Comparison of ENCODE assay signal across 8 cellular contexts in the genomic region with DNA sequence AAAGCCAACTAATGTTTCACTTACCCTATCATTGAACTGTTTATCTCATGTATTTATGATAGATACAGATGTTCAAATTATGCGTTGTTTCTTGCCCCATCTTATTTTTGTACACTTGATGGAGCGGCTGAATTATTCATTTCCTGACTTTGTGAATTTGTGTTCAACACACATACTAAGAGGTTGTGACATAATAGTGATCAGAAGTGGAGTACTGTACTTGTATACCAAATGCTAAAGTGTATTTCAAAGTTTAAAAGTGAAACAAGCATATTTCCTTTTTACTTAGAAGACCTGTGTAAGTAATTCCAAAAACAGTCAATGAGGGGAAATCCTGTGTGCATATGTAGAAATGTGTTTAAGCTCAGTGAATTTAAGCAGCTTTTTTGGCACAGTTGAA. TPM values are rescaled to one million over a fixed set of nuclear protein-coding genes. Genes with fewer than 3 reads are reported as not detected.
A peak's percentile ranks its signal among the peaks of the same experiment; 100 is the strongest.
DNase-seq lines count a peak whose midpoint lies in the region; ATAC-seq and TF ChIP-seq lines count a peak whose summit lies in the region.

No MANE protein-coding gene starts in this region.

- H3K36me3 Mint-ChIP-seq in stimulated activated naive CD8-positive, alpha-beta T cell treated with anti-CD3 and anti-CD28 coated beads, Interleukin-15, Interleukin-2, amounts not matched to agents 100 ng/mL and 50 ng/mL, for 24 hours (ENCODE audit: low read depth): peaks cover 63% of the 10 kb centered on the region
- peaks cover 41% of the 10 kb centered on the region for H3K36me3 Mint-ChIP-seq in mesothelial cell of epicardium

- intact Hi-C loops in breast epithelium (cut with DNase I; ENCODE audit: low total_unique reads) (no loop called here), aorta (cut with DNase I) (no loop called here)

- H3K9me3 Mint-ChIP-seq in stimulated activated naive CD8-positive, alpha-beta T cell treated with anti-CD3 and anti-CD28 coated beads, Interleukin-15, Interleukin-2, amounts not matched to agents 100 ng/mL and 50 ng/mL, for 24 hours: no peaks in the 10 kb centered on the region
- no peaks in the 10 kb centered on the region for H3K9me3 Mint-ChIP-seq in mesothelial cell of epicardium

- no peak for ATAC-seq in stimulated activated naive CD8-positive, alpha-beta T cell treated with anti-CD3 and anti-CD28 coated beads, Interleukin-15, Interleukin-2, amounts not matched to agents 100 U/mL and 50 U/mL, for 24 hours
- no peak for ATAC-seq in aorta (ENCODE audit: low FRiP score)

- peak overlapping the region; percentile 74 to 83 (median 79) for H3K4me3 ChIP-seq in breast epithelium
- peak overlapping the region; percentile 77 to 100 for H3K4me3 ChIP-seq in aorta (ENCODE audit: low read length in 2 of 2)

- DNase-seq in stimulated activated naive CD8-positive, alpha-beta T cell treated with anti-CD3 and anti-CD28 coated beads, Interleukin-15, Interleukin-2, amounts not matched to agents 100 U/mL and 50 U/mL, for 24 hours: no peak
- DNase-seq in breast epithelium (ENCODE audit: low spot score in 2 of 2): no peak
- DNase-seq in mesothelial cell of epicardium (ENCODE audit: low spot score in 2 of 2, unreplicated experiment in 2 of 2): no peak
- DNase-seq in aorta: no peak
- DNase-seq in DMS114 treated with DMSO at 0.1 percent for 48 hours (lab: John Stamatoyannopoulos, UW; ENCODE audit: unreplicated experiment): no peak
- no peak for DNase-seq in AG08395 (ENCODE audit: low spot score)
- no peak for DNase-seq in activated gamma-delta T cell treated with Interleukin-2 at 50 U/mL for 16 hours

- 14% methylated on average over 2 of the region's 2 CpGs for WGBS in aorta, 2 donors

- H3K36me3 ChIP-seq in breast epithelium (peaks cover 10% of the 10 kb centered on the region), aorta (ENCODE audit: control insufficient read depth in 1 of 2, insufficient read depth in 2 of 2, low read length in 1 of 2) (peaks cover 11 to 13% of the 10 kb centered on the region in 2 donors)

- H3K27ac ChIP-seq in breast epithelium: peak overlapping the region; percentile 96 to 98
- no peak overlapping the region for H3K27ac ChIP-seq in aorta (ENCODE audit: low read depth in 1 of 2, low read length in 2 of 2)

- peak overlapping the region; percentile 94 for H3K27ac Mint-ChIP-seq in stimulated activated naive CD8-positive, alpha-beta T cell treated with anti-CD3 and anti-CD28 coated beads, Interleukin-15, Interleukin-2, amounts not matched to agents 100 ng/mL and 50 ng/mL, for 24 hours
- peak overlapping the region; percentile 97 for H3K27ac Mint-ChIP-seq in mesothelial cell of epicardium

- no peaks in the 10 kb centered on the region for H3K27me3 ChIP-seq in breast epithelium
- H3K27me3 ChIP-seq in aorta (ENCODE audit: control insufficient read depth in 1 of 2, insufficient read depth in 2 of 2, low read length in 1 of 2): peaks cover 0 to 2% of the 10 kb centered on the region in 2 donors

- no peaks in the 10 kb centered on the region for H3K27me3 Mint-ChIP-seq in stimulated activated naive CD8-positive, alpha-beta T cell treated with anti-CD3 and anti-CD28 coated beads, Interleukin-15, Interleukin-2, amounts not matched to agents 100 ng/mL and 50 ng/mL, for 24 hours
- no peaks in the 10 kb centered on the region for H3K27me3 Mint-ChIP-seq in mesothelial cell of epicardium (ENCODE audit: low read depth)

- H3K4me1 Mint-ChIP-seq in stimulated activated naive CD8-positive, alpha-beta T cell treated with anti-CD3 and anti-CD28 coated beads, Interleukin-15, Interleukin-2, amounts not matched to agents 100 ng/mL and 50 ng/mL, for 24 hours (ENCODE audit: low read depth): peaks cover 58% of the 10 kb centered on the region
- H3K4me1 Mint-ChIP-seq in mesothelial cell of epicardium: peaks cover 44% of the 10 kb centered on the region

- H3K4me1 ChIP-seq in breast epithelium: no peaks in the 10 kb centered on the region
- H3K4me1 ChIP-seq in aorta (ENCODE audit: control insufficient read depth in 1 of 2, insufficient read depth in 2 of 2, low read length in 2 of 2): peaks cover 5 to 6% of the 10 kb centered on the region in 2 donors

- peak overlapping the region; percentile 95 for H3K4me3 Mint-ChIP-seq in stimulated activated naive CD8-positive, alpha-beta T cell treated with anti-CD3 and anti-CD28 coated beads, Interleukin-15, Interleukin-2, amounts not matched to agents 100 ng/mL and 50 ng/mL, for 24 hours
- peak overlapping the region; percentile 90 for H3K4me3 Mint-ChIP-seq in mesothelial cell of epicardium

- TF ChIP-seq CTCF in breast epithelium (IDR thresholded peaks at IDR 0.05): no peak
- no peak for TF ChIP-seq CTCF in mesothelial cell of epicardium (IDR thresholded peaks at IDR 0.05; ENCODE audit: unreplicated experiment)

- H3K9me3 ChIP-seq in breast epithelium (no peaks in the 10 kb centered on the region), aorta (ENCODE audit: control insufficient read depth, low read length) (no peaks in the 10 kb centered on the region)

- no peak for TF ChIP-seq POLR2A in breast epithelium (IDR thresholded peaks at IDR 0.05)

RNA-seq across cellular contexts. Expression of a gene that starts 1.8 kb away (rescaled TPM):
- total RNA-seq in breast epithelium (100 to 1,000 TPM in 2 of 3 donors, 10 to 100 TPM in 1; 52.2 to 694 (median 243) TPM), mesothelial cell of epicardium (134 to 142 TPM (median 136 TPM) in 3 replicates), aorta (100 to 1,000 TPM; 109 to 198 TPM)
- 10 to 100 TPM in 1 of 2 donors, 1 to 10 TPM in 1; 6.5 to 65.2 TPM for polyA plus RNA-seq in aorta

Comparison
In these comparisons a context has a peak if more than half of its experiments do, and no peak if none do; other contexts are left out.
1. H3K27ac ChIP-seq: peak in breast epithelium (2 of 2); none in aorta (0 of 2).